12 cellular contexts compared by ENCODE assay signal in the genomic region with DNA sequence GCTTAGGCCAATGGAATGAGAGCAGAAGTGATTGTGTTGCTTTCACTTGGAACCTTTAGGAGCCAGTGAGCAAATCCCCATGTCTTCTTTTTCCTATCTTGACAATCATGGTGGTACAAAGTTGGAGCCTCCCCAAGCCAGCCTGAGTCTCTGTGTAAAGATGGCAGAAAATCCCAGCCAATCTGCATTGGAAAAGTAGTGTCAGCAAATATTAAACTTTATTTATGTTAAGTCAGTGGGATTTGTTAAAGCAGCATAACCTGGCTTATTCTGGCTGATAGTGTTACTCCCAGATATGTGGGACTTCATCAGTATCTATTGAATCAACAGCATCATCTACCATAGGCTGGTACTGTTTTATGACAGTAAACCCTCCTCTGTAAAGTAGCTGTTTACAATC. TPM values are rescaled to one million over a fixed set of nuclear protein-coding genes. Genes with fewer than 3 reads are reported as not detected.
DNase-seq lines count a peak whose midpoint lies in the region; ATAC-seq and TF ChIP-seq lines count a peak whose summit lies in the region.
"Had no signal": no experiment of that assay in that cellular context is flagged by ENCODE, and none has a peak within 500 bp of the region (broad histone marks: within the 10 kb centered on the region; RNA-seq: fewer than 3 reads in every experiment).

No MANE protein-coding gene starts in this region.

- H3K4me3 ChIP-seq in HUES64 (ENCODE audit: low read length) (peak overlapping the region; percentile 81), mesendoderm (ENCODE audit: low read length) (no peak overlapping the region), subcutaneous abdominal adipose tissue (ENCODE audit: low read depth in 1 of 5, low read length in 5 of 5) (peak overlapping the region in 2 of 5 donors; percentile 10 to 73)

- peak overlapping the region; percentile 52 for H3K18ac ChIP-seq in mesendoderm (ENCODE audit: low read length)

- H2AK5ac ChIP-seq in mesendoderm (ENCODE audit: low read length), result no peak overlapping the region

- peaks cover 78% of the 10 kb centered on the region for H3K4me1 Mint-ChIP-seq in brain
- peaks cover 5% of the 10 kb centered on the region for H3K4me1 Mint-ChIP-seq in activated CD4-positive, alpha-beta T cell treated with anti-CD3 and anti-CD28 coated beads, Interleukin-2, amount 10 ng/mL, durations not matched to agents 24 days and 14 days

- H3K23ac ChIP-seq in mesendoderm (ENCODE audit: low read length), result no peak overlapping the region

- H3K79me2 ChIP-seq in mesendoderm (ENCODE audit: control insufficient read depth, insufficient read depth, low read length), result peaks cover 40% of the 10 kb centered on the region

- H3K4me3 Mint-ChIP-seq in brain, result peak overlapping the region; percentile 81 to 94 (median 85)
- H3K4me3 Mint-ChIP-seq in activated CD4-positive, alpha-beta T cell treated with anti-CD3 and anti-CD28 coated beads, Interleukin-2, amount 10 ng/mL, durations not matched to agents 24 days and 14 days, result no peak overlapping the region

- intact Hi-C loops in activated CD4-positive, alpha-beta T cell treated with anti-CD3 and anti-CD28 coated beads, Interleukin-2, amount 10 ng/mL, durations not matched to agents 24 days and 14 days (cut with micrococcal nuclease), result no loop called here

- peak overlapping the region in 4 of 5 experiments; percentile 70 to 97 (median 94) for H3K27ac Mint-ChIP-seq in brain
- no peak overlapping the region for H3K27ac Mint-ChIP-seq in activated CD4-positive, alpha-beta T cell treated with anti-CD3 and anti-CD28 coated beads, Interleukin-2, amount 10 ng/mL, durations not matched to agents 24 days and 14 days

- H3K79me1 ChIP-seq in mesendoderm (ENCODE audit: low read length), result peaks cover 10% of the 10 kb centered on the region

- H3K9me3 ChIP-seq in HUES64 (ENCODE audit: insufficient read depth, low read depth, low read length), result no peaks in the 10 kb centered on the region
- H3K9me3 ChIP-seq in subcutaneous abdominal adipose tissue (ENCODE audit: control insufficient read depth in 5 of 5, low read length in 5 of 5), result no peaks in the 10 kb centered on the region
- H3K9me3 ChIP-seq: breast epithelium had no signal

- H3K56ac ChIP-seq in mesendoderm (ENCODE audit: low read length), result no peak overlapping the region

- H4K5ac ChIP-seq in mesendoderm (ENCODE audit: low read length), result no peak overlapping the region

- H3K27me3 Mint-ChIP-seq in brain, result no peaks in the 10 kb centered on the region
- peaks cover 60% of the 10 kb centered on the region for H3K27me3 Mint-ChIP-seq in activated CD4-positive, alpha-beta T cell treated with anti-CD3 and anti-CD28 coated beads, Interleukin-2, amount 10 ng/mL, durations not matched to agents 24 days and 14 days

- H3K27me3 ChIP-seq in HUES64 (ENCODE audit: insufficient read depth, low read length) (peaks cover 16% of the 10 kb centered on the region), mesendoderm (ENCODE audit: insufficient read depth, low read length, poor library complexity) (no peaks in the 10 kb centered on the region), subcutaneous abdominal adipose tissue (ENCODE audit: control insufficient read depth in 5 of 5, insufficient read depth in 4 of 5, low read length in 5 of 5) (peaks cover 0 to 9% (median 0%) of the 10 kb centered on the region in 5 donors)
- H3K27me3 ChIP-seq: breast epithelium had no signal

- no peak overlapping the region for H2BK5ac ChIP-seq in mesendoderm (ENCODE audit: low read length)

- H3K27ac ChIP-seq in HUES64 (ENCODE audit: low read depth, low read length), result no peak overlapping the region; the same call in 1 of the 2 replicates
- no peak overlapping the region for H3K27ac ChIP-seq in mesendoderm (ENCODE audit: low read depth, low read length)
- H3K27ac ChIP-seq in subcutaneous abdominal adipose tissue (ENCODE audit: low read depth, low read length), result peak overlapping the region; percentile 98

- TF ChIP-seq CTCF in brain (conservative IDR thresholded peaks at IDR 0.05), result no peak

- no peak overlapping the region for H2BK120ac ChIP-seq in mesendoderm (ENCODE audit: low read depth, low read length)

- H3K9me3 Mint-ChIP-seq in brain, result peaks cover 0 to 3% (median 0%) of the 10 kb centered on the region in 5 experiments
- H3K9me3 Mint-ChIP-seq in activated CD4-positive, alpha-beta T cell treated with anti-CD3 and anti-CD28 coated beads, Interleukin-2, amount 10 ng/mL, durations not matched to agents 24 days and 14 days, result no peaks in the 10 kb centered on the region

- H3K36me3 ChIP-seq in HUES64 (ENCODE audit: insufficient read depth, low read length), result no peaks in the 10 kb centered on the region
- H3K36me3 ChIP-seq in mesendoderm (ENCODE audit: control insufficient read depth, insufficient read depth, low read length), result no peaks in the 10 kb centered on the region
- no peaks in the 10 kb centered on the region for H3K36me3 ChIP-seq in subcutaneous abdominal adipose tissue (ENCODE audit: control insufficient read depth in 5 of 5, insufficient read depth in 5 of 5, low read length in 5 of 5)
- H3K36me3 ChIP-seq: breast epithelium had no signal

- H4K8ac ChIP-seq in mesendoderm (ENCODE audit: low read depth, low read length), result no peak overlapping the region

- no peak for ATAC-seq in GM21723 (IDR thresholded peaks at IDR 0.05; ENCODE audit: unreplicated experiment)

- H3K9ac ChIP-seq in HUES64 (ENCODE audit: low read depth, low read length) (no peak overlapping the region), mesendoderm (ENCODE audit: low read length) (no peak overlapping the region), subcutaneous abdominal adipose tissue (ENCODE audit: low read length in 5 of 5) (peak overlapping the region in 1 of 5 donors; percentile 95)

- H2BK15ac ChIP-seq in mesendoderm (replicated peaks; ENCODE audit: low read depth), result peak overlapping the region; percentile 41

- H3K4me1 ChIP-seq in HUES64 (ENCODE audit: insufficient read depth, low read length), result peaks cover 37% of the 10 kb centered on the region
- peaks cover 22% of the 10 kb centered on the region for H3K4me1 ChIP-seq in mesendoderm (ENCODE audit: control insufficient read depth, low read depth, low read length)
- peaks cover 4 to 56% (median 52%) of the 10 kb centered on the region in 5 donors for H3K4me1 ChIP-seq in subcutaneous abdominal adipose tissue (ENCODE audit: control insufficient read depth in 5 of 5, insufficient read depth in 5 of 5, low read length in 5 of 5)
- H3K4me1 ChIP-seq: breast epithelium had no signal

- no peak overlapping the region for H3K4ac ChIP-seq in mesendoderm (ENCODE audit: low read depth, low read length)

- H3K4me2 ChIP-seq in mesendoderm (ENCODE audit: low read length), result no peak overlapping the region

- peaks cover 4% of the 10 kb centered on the region for H3K36me3 Mint-ChIP-seq in brain
- H3K36me3 Mint-ChIP-seq in activated CD4-positive, alpha-beta T cell treated with anti-CD3 and anti-CD28 coated beads, Interleukin-2, amount 10 ng/mL, durations not matched to agents 24 days and 14 days (ENCODE audit: low read depth), result no peaks in the 10 kb centered on the region

- DNase-seq in mesendoderm (no peak), AG20443 (ENCODE audit: low spot score) (no peak)
- DNase-seq in central memory CD4-positive, alpha-beta T cell, result no peak
- no peak for DNase-seq in activated CD4-positive, alpha-beta T cell treated with anti-CD3 and anti-CD28 coated beads, Interleukin-2, amount 10 ng/mL, durations not matched to agents 24 days and 14 days
- DNase-seq: activated CD4-positive, alpha-beta T cell treated with anti-CD3 and anti-CD28 coated beads, Interleukin-2, amount 50 U/mL, for 1 hour; NCI-H1436; T-helper 2 cell had no signal

RNA-seq across cellular contexts. Expression of a gene that starts 2.2 kb away (rescaled TPM):
- polyA plus RNA-seq in HUES64 (2013, experiment 1 of 2), result 9.7 TPM
- 8.9 TPM for polyA plus RNA-seq in HUES64 (2013, experiment 2 of 2)
- polyA plus RNA-seq in brain (ENCODE audit: insufficient read depth, low read depth, low replicate concordance), result 11.5 TPM
- 22.4 TPM for polyA plus RNA-seq in mesendoderm (2013, experiment 1 of 2)
- polyA plus RNA-seq in mesendoderm (2013, experiment 2 of 2), result 22.1 TPM
- total RNA-seq in activated CD4-positive, alpha-beta T cell treated with anti-CD3 and anti-CD28 coated beads, Interleukin-2, amount 10 ng/mL, durations not matched to agents 24 days and 14 days, result 0.02 TPM in 1 of 2 replicates, not detected in the other
